ENCODE assay signal across 2 cellular contexts in genomic region chr16:15307184-15307583, GRCh38.
DNase-seq lines count a peak whose midpoint lies in the region; ATAC-seq and TF ChIP-seq lines count a peak whose summit lies in the region.
"Not testable (repeated sequence)": the region's sequence is repeated elsewhere in the genome, so short reads cannot be mapped to it uniquely, and the experiment has no call there.

No MANE protein-coding gene starts in this region.

- not testable (repeated sequence) for TF ChIP-seq CTCF in foreskin keratinocyte (conservative IDR thresholded peaks at IDR 0.05)

- peak in 1 of 2 donors; percentile 25 for DNase-seq in foreskin keratinocyte

- H3K27ac ChIP-seq in foreskin keratinocyte: not testable (repeated sequence)

- ATAC-seq in esophagus mucosa: peak; percentile 62
- ATAC-seq in foreskin keratinocyte: peak; percentile 61

- not testable (repeated sequence) for H3K27me3 ChIP-seq in foreskin keratinocyte

- not testable (repeated sequence) for H3K4me1 ChIP-seq in foreskin keratinocyte
